ENCODE assay signal across 8 cellular contexts in the genomic region with DNA sequence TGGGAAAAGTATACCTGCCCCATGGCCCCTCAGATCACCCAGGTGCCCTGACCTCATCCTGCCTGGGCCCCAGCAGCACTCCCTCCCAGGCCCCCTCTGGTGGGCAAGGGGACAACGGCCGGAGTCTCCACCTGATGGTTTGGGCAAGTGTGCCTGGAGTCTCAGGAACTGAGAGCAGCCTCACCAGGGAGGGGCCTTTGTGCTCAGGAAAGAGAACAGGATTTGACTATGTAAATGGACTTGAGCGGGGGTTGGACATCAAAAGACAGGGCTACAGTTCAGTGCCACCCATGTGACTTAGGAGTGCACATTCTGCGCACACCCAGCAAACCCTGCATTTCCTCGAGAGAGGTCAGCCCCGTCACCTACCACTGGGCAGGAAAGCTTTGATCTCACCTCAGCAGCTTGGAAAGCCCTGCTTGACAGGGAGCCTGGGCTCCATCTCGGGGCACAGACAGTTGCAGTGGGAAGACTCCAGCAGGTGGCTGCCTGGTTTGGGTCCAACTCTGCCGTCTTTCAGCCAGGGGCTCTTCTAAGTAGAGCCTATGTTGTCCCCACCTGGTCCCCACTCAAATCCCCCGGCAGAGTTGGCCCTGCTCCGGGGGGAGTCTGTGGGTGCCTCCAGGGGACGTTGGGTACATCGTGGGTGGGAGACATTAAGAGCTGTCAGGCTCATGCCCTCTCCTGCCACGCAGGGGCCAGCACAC. TPM values are rescaled to one million over a fixed set of nuclear protein-coding genes. Genes with fewer than 3 reads are reported as not detected.
A peak's percentile ranks its signal among the peaks of the same experiment; 100 is the strongest.
DNase-seq lines count a peak whose midpoint lies in the region; ATAC-seq and TF ChIP-seq lines count a peak whose summit lies in the region.

No MANE protein-coding gene starts in this region.

- no peak overlapping the region for H3K27ac ChIP-seq in body of pancreas

- no peak for TF ChIP-seq CTCF in mucosa of descending colon (IDR thresholded peaks at IDR 0.05)
- no peak for TF ChIP-seq CTCF in body of pancreas (IDR thresholded peaks at IDR 0.05)

- H3K9me3 ChIP-seq in mucosa of descending colon (no peaks in the 10 kb centered on the region), body of pancreas (no peaks in the 10 kb centered on the region)

- H3K27me3 Mint-ChIP-seq in activated naive CD4-positive, alpha-beta T cell treated with anti-CD3 and anti-CD28 coated beads for 36 hours (ENCODE audit: low read depth), result no peaks in the 10 kb centered on the region
- no peaks in the 10 kb centered on the region for H3K27me3 Mint-ChIP-seq in T-cell

- H3K27me3 ChIP-seq in body of pancreas, result no peaks in the 10 kb centered on the region

- peak; percentile 66 for DNase-seq in activated naive CD4-positive, alpha-beta T cell treated with anti-CD3 and anti-CD28 coated beads for 36 hours
- no peak for DNase-seq in activated naive CD4-positive, alpha-beta T cell treated with Interleukin-2 at 50 U/mL for 16 hours
- DNase-seq in T-cell (no peak), mucosa of descending colon (no peak), NCI-H1092 (lab: John Stamatoyannopoulos, UW) (no peak), body of pancreas (no peak)
- DNase-seq in stimulated activated naive CD4-positive, alpha-beta T cell (lab: John Stamatoyannopoulos, UW), result no peak

- H3K4me3 ChIP-seq in mucosa of descending colon, result no peak overlapping the region
- no peak overlapping the region for H3K4me3 ChIP-seq in body of pancreas

- H3K36me3 ChIP-seq in mucosa of descending colon (ENCODE audit: low read depth), result no peaks in the 10 kb centered on the region
- H3K36me3 ChIP-seq in body of pancreas (replicated peaks in 1 of 2; ENCODE audit: insufficient read depth in 1 of 2, low read depth in 2 of 2), result no peaks in the 10 kb centered on the region

- H3K4me3 Mint-ChIP-seq in activated naive CD4-positive, alpha-beta T cell treated with anti-CD3 and anti-CD28 coated beads for 36 hours, result peak overlapping the region; percentile 98
- H3K4me3 Mint-ChIP-seq in T-cell, result peak overlapping the region; percentile 95 to 97 (median 95)

- POLR2A ChIA-PET in T-cell (lab: Charles Lee), result no interaction called here

- CTCF ChIA-PET in activated naive CD4-positive, alpha-beta T cell treated with anti-CD3 and anti-CD28 coated beads for 36 hours (lab: Charles Lee), result interaction anchor here (1.1 to 1.4 kb wide), 2 partner anchors 11 to 18 kb away, joined by 3 to 7 read pairs; no protein-coding TSS in a partner anchor
- CTCF ChIA-PET in T-cell (lab: Charles Lee), result no interaction called here

- ATAC-seq in HG02623 (IDR thresholded peaks at IDR 0.05; ENCODE audit: unreplicated experiment) (peak; percentile 52), T-cell (replicated peaks in 1 of 4) (peak in 1 of 4 experiments; percentile 14), mucosa of descending colon (peak; percentile 42), body of pancreas (no peak)

- 55 to 64% methylated on average over 9 to 13 of the region's 13 CpGs for WGBS in body of pancreas, 2 donors

- H3K27ac Mint-ChIP-seq in activated naive CD4-positive, alpha-beta T cell treated with anti-CD3 and anti-CD28 coated beads for 36 hours, result peak overlapping the region; percentile 98
- H3K27ac Mint-ChIP-seq in T-cell, result peak overlapping the region; percentile 94 to 96

- H3K4me1 ChIP-seq in mucosa of descending colon (ENCODE audit: low read depth) (peaks cover 18% of the 10 kb centered on the region), body of pancreas (no peaks in the 10 kb centered on the region)

- H3K36me3 Mint-ChIP-seq in activated naive CD4-positive, alpha-beta T cell treated with anti-CD3 and anti-CD28 coated beads for 36 hours (ENCODE audit: low read depth), result peaks cover 21% of the 10 kb centered on the region
- peaks cover 14% of the 10 kb centered on the region for H3K36me3 Mint-ChIP-seq in T-cell

- intact Hi-C loops in activated naive CD4-positive, alpha-beta T cell treated with anti-CD3 and anti-CD28 coated beads for 36 hours (cut with micrococcal nuclease), result loop anchor here (5.0 to 10.0 kb wide), 4 partner anchors 354 to 511 kb away; partner anchors contain the start of genes EIF4E2, GIGYF2, TIGD1 and USP40
- intact Hi-C loops in mucosa of descending colon (cut with DNase I, micrococcal nuclease), result no loop called here
- intact Hi-C loops in body of pancreas (cut with DNase I), result no loop called here

- TF ChIP-seq POLR2A in body of pancreas (IDR thresholded peaks at IDR 0.05), result no peak

- no peaks in the 10 kb centered on the region for H3K9me3 Mint-ChIP-seq in activated naive CD4-positive, alpha-beta T cell treated with anti-CD3 and anti-CD28 coated beads for 36 hours
- H3K9me3 Mint-ChIP-seq in T-cell, result no peaks in the 10 kb centered on the region

- peaks cover 54% of the 10 kb centered on the region for H3K4me1 Mint-ChIP-seq in activated naive CD4-positive, alpha-beta T cell treated with anti-CD3 and anti-CD28 coated beads for 36 hours (ENCODE audit: low read depth)
- H3K4me1 Mint-ChIP-seq in T-cell, result peaks cover 67 to 72% (median 72%) of the 10 kb centered on the region in 3 donors

RNA-seq across cellular contexts. Expression of gene INPP5D, which starts 3.3 kb away (rescaled TPM):
- 10 to 100 TPM; 50.9 to 51.0 TPM for total RNA-seq in activated naive CD4-positive, alpha-beta T cell treated with anti-CD3 and anti-CD28 coated beads for 36 hours
- total RNA-seq in T-cell (100 to 1,000 TPM; 108 to 216 (median 135) TPM), mucosa of descending colon (10 to 100 TPM in 1 of 3 donors, 1 to 10 TPM in 2; 8.2 to 14.4 (median 9.1) TPM), body of pancreas (1 to 10 TPM in 1 of 2 donors, under 1 TPM in 1; 0.99 to 8.8 TPM)

RNA-seq across cellular contexts. Expression of gene NEU2, which starts 30.9 kb away (rescaled TPM):
- total RNA-seq in activated naive CD4-positive, alpha-beta T cell treated with anti-CD3 and anti-CD28 coated beads for 36 hours, result not detected
- total RNA-seq in T-cell, result not detected
- not detected for total RNA-seq in mucosa of descending colon
- not detected for total RNA-seq in body of pancreas

RNA-seq across cellular contexts. Expression of gene NGEF, which starts 50.4 kb away (rescaled TPM):
- total RNA-seq in activated naive CD4-positive, alpha-beta T cell treated with anti-CD3 and anti-CD28 coated beads for 36 hours, result under 1 TPM in 1 of 2 experiments, not detected in 1; 0.12 TPM
- under 1 TPM in 2 of 5 donors, not detected in 3; 0.09 to 0.19 TPM for total RNA-seq in T-cell
- total RNA-seq in mucosa of descending colon, result 10 to 100 TPM; 20.1 to 67.5 (median 38.0) TPM
- total RNA-seq in body of pancreas, result 1 to 10 TPM; 4.9 to 7.0 TPM

Comparison
In these comparisons a context has a peak if more than half of its experiments do, and no peak if none do; other contexts are left out.
1. RNA of gene NGEF, which starts 50.4 kb away (total RNA-seq): 20.1 to 67.5 TPM in mucosa of descending colon and 4.9 to 7.0 TPM in body of pancreas; 0.12 TPM in activated naive CD4-positive, alpha-beta T cell treated with anti-CD3 and anti-CD28 coated beads for 36 hours and 0.09 to 0.19 TPM in T-cell; every median in the first group is over 4 times any median in the second.